In genomic region chr2:108390340-108390739, GRCh38 we compare ENCODE assay signal across 30 cellular contexts. TPM values are rescaled to one million over a fixed set of nuclear protein-coding genes. Genes with fewer than 3 reads are reported as not detected.
"Had no signal": no experiment of that assay in that cellular context is flagged by ENCODE, and none has a peak within 500 bp of the region (broad histone marks: within the 10 kb centered on the region; RNA-seq: fewer than 3 reads in every experiment).

No MANE protein-coding gene starts in this region.

- H3K4me3 Mint-ChIP-seq: immature natural killer cell; mesothelial cell of epicardium; naive thymus-derived CD4-positive, alpha-beta T cell; natural killer cell treated with Interleukin-12 subunit alpha and Interleukin-12 subunit beta and Interleukin-15 and Interleukin-18, amount 100 ng/mL, for 72 hours; stimulated activated memory B cell treated with anti-CD40 and anti-IgM and Interleukin-4, amounts not matched to agents 10 μg/mL and 1 μg/mL and 100 μg/mL, for 72 hours; stimulated activated naive CD8-positive, alpha-beta T cell treated with anti-CD3 and anti-CD28 coated beads, Interleukin-15, amount 100 ng/mL, for 72 hours; type B pancreatic cell had no signal

- H3K4me3 ChIP-seq: left lung, lower lobe of right lung, ovary, right atrium auricular region, right lobe of liver, smooth muscle cell, tibial nerve, uterus had no signal

- H3K4me1 ChIP-seq: left lung, lower lobe of right lung, right atrium auricular region, tibial nerve, uterus had no signal

- H3K4me2 ChIP-seq: smooth muscle cell had no signal

- H3K27ac ChIP-seq: left lung, lower lobe of right lung, ovary, right atrium auricular region, right lobe of liver, tibial nerve, uterus had no signal

- H3K27ac Mint-ChIP-seq: immature natural killer cell; mesothelial cell of epicardium; naive thymus-derived CD4-positive, alpha-beta T cell; natural killer cell treated with Interleukin-12 subunit alpha and Interleukin-12 subunit beta and Interleukin-15 and Interleukin-18, amount 100 ng/mL, for 72 hours; progenitor cell of endocrine pancreas; stimulated activated memory B cell treated with anti-CD40 and anti-IgM and Interleukin-4, amounts not matched to agents 10 μg/mL and 1 μg/mL and 100 μg/mL, for 72 hours; stimulated activated naive CD8-positive, alpha-beta T cell treated with anti-CD3 and anti-CD28 coated beads, Interleukin-15, amount 100 ng/mL, for 72 hours; type B pancreatic cell had no signal

- H3K36me3 Mint-ChIP-seq: stimulated activated memory B cell treated with anti-CD40 and anti-IgM and Interleukin-4, amounts not matched to agents 10 μg/mL and 1 μg/mL and 100 μg/mL, for 72 hours had no signal

- DNase-seq: hypothalamus; immature natural killer cell; kidney; left colon; left lung; lower lobe of right lung; mammary epithelial cell; mesendoderm; naive thymus-derived CD4-positive, alpha-beta T cell; ovary; right lobe of liver; stimulated activated CD4-positive, alpha-beta T cell treated with anti-CD3 and anti-CD28 coated beads, Interleukin-1b, Interleukin-23, amount 100 ng/mL, for 48 hours; stimulated activated CD4-positive, alpha-beta T cell treated with anti-CD3 and anti-CD28 coated beads, Interleukin-2, amount 100 ng/mL, for 48 hours; stimulated activated CD4-positive, alpha-beta T cell treated with anti-CD3 and anti-CD28 coated beads, Interleukin-4, amount 100 ng/mL, for 4 hours; stimulated activated CD8-positive, alpha-beta memory T cell treated with anti-CD3 and anti-CD28 coated beads, Interleukin-4, amount 100 ng/mL, for 48 hours; stimulated activated naive CD4-positive, alpha-beta T cell treated with Interleukin-2 at 50 U/mL for 16 hours; stimulated activated naive CD8-positive, alpha-beta T cell treated with anti-CD3 and anti-CD28 coated beads, Interleukin-15, amount 100 ng/mL, for 72 hours; substantia nigra; uterus had no signal

- H3K27me3 Mint-ChIP-seq: progenitor cell of endocrine pancreas, type B pancreatic cell had no signal

- FAIRE-seq: islet of Langerhans, kidney had no signal

- H3K4me1 Mint-ChIP-seq: immature natural killer cell; mesothelial cell of epicardium; naive thymus-derived CD4-positive, alpha-beta T cell; stimulated activated memory B cell treated with anti-CD40 and anti-IgM and Interleukin-4, amounts not matched to agents 10 μg/mL and 1 μg/mL and 100 μg/mL, for 72 hours had no signal

- ATAC-seq: left colon; left lung; lower lobe of right lung; naive thymus-derived CD4-positive, alpha-beta T cell; natural killer cell treated with Interleukin-12 subunit alpha and Interleukin-12 subunit beta and Interleukin-15 and Interleukin-18, amount 100 ng/mL, for 72 hours; right lobe of liver; stimulated activated memory B cell treated with anti-CD40 and anti-IgM and Interleukin-4, amounts not matched to agents 10 μg/mL and 1 μg/mL and 100 μg/mL, for 72 hours; stimulated activated naive CD8-positive, alpha-beta T cell treated with anti-CD3 and anti-CD28 coated beads, Interleukin-15, amount 100 ng/mL, for 72 hours had no signal

- H3K27me3 ChIP-seq: left lung, ovary, right atrium auricular region, right lobe of liver, tibial nerve, uterus had no signal

- H3K36me3 ChIP-seq: ovary, right lobe of liver, uterus had no signal

RNA-seq across cellular contexts. Expression of gene SULT1C4, which starts 12.6 kb away (rescaled TPM):
- total RNA-seq: mammary epithelial cell; myocyte; natural killer cell treated with Interleukin-12 subunit alpha and Interleukin-12 subunit beta and Interleukin-15 and Interleukin-18, amount 100 ng/mL, for 72 hours had no signal
- polyA plus RNA-seq: immature natural killer cell; mammary epithelial cell; naive thymus-derived CD4-positive, alpha-beta T cell; neural cell had no signal
